8 cellular contexts compared by ENCODE assay signal in the genomic region with DNA sequence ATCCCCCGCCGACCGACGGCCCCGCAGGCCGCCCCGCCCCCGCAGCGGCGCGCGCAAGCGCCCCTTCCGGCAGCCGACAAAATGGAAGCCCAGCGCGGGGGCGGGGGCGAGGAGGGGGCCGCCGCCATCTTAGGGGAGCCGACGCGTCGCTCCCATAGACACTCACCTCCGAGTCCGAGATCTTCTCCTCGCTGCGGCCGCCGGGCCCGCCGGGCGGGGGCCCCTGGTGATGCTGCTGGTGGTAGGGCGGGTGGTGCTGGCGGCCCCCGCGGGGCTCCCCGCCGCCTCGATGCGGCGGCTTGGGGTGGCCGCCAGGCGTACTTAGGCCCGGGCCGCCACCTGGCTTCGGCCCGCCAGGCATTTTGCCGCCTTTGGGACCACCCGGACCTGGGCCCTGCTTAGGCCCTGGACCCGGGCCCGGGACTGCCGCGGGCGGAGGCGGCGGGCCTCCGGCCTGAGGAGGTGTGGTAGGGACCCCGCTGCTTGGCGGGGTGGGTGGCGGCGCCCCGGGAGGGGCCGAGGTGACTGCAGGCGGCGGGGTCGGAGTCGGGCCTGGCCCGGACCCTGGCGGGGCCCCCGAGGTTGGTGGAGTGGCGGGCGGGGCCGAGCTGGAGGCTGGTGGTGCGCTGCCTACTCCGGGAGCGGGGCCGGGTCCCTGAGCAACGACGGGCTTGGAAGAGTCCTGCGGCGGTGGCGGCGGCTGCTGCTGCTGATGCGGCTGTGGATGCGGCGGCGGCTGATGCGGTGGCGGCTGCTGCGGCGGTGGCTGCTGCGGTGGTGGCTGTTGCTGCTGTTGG. TPM values are rescaled to one million over a fixed set of nuclear protein-coding genes. Genes with fewer than 3 reads are reported as not detected.
DNase-seq lines count a peak whose midpoint lies in the region; ATAC-seq and TF ChIP-seq lines count a peak whose summit lies in the region.

No MANE protein-coding gene starts in this region.

- peaks cover 6% of the 10 kb centered on the region; the same call in 1 of the 2 replicates for H4K20me1 ChIP-seq in OCI-LY1 (ENCODE audit: insufficient read depth, low read length)

- TF ChIP-seq CTCF in BJ (IDR thresholded peaks at IDR 0.05; ENCODE audit: insufficient read depth, low read depth, low read length) (no peak), OCI-LY1 (IDR thresholded peaks at IDR 0.05; ENCODE audit: low read length) (no peak), mucosa of descending colon (IDR thresholded peaks at IDR 0.05) (peak; percentile 11)

- no peak for DNase-seq in BJ (ENCODE audit: low read depth)
- peak in 70 of 76 experiments; percentile 10 to 76 (median 58) for DNase-seq in HUDEP-2 (lab: John Stamatoyannopoulos, UW; ENCODE audit: unreplicated experiment in 76 of 76)
- peak; percentile 88 for DNase-seq in activated T-cell treated with anti-CD3 and anti-CD28 coated beads for 1 hour (ENCODE audit: low read depth)
- peak; percentile 70 for DNase-seq in epidermal melanocyte (ENCODE audit: insufficient read length, low spot score)
- peak; percentile 89 to 92 (median 91) for DNase-seq in mucosa of descending colon
- peak; percentile 84 to 85 for DNase-seq in stimulated activated CD8-positive, alpha-beta memory T cell treated with anti-CD3 and anti-CD28 coated beads, Interleukin-2, amount 100 ng/mL, for 48 hours (ENCODE audit: low read depth in 2 of 2)

- H3K9me3 ChIP-seq in OCI-LY1 (ENCODE audit: low read length), result no peaks in the 10 kb centered on the region
- no peaks in the 10 kb centered on the region for H3K9me3 ChIP-seq in mucosa of descending colon

- H3K27me3 ChIP-seq in BJ (ENCODE audit: control insufficient read depth, insufficient read depth, low read length), result no peaks in the 10 kb centered on the region
- H3K27me3 ChIP-seq in OCI-LY1 (ENCODE audit: insufficient read depth, low read length), result no peaks in the 10 kb centered on the region

- peak overlapping the region; percentile 100 for H3K9ac ChIP-seq in OCI-LY1 (ENCODE audit: low read length)

- CTCF ChIA-PET in BJ (lab: Yijun Ruan, JAX), result no interaction called here

- peak overlapping the region; percentile 96 for H3K4me2 ChIP-seq in OCI-LY1 (ENCODE audit: low read length)

- peaks cover 16% of the 10 kb centered on the region for H3K36me3 ChIP-seq in BJ (ENCODE audit: control insufficient read depth, insufficient read depth, low read length)
- peaks cover 55% of the 10 kb centered on the region for H3K36me3 ChIP-seq in OCI-LY1 (ENCODE audit: insufficient read depth, low read length)
- no peaks in the 10 kb centered on the region for H3K36me3 ChIP-seq in mucosa of descending colon (ENCODE audit: low read depth)

- intact Hi-C loops in mucosa of descending colon (cut with DNase I, micrococcal nuclease), result no loop called here

- H3K9me2 ChIP-seq in OCI-LY1 (ENCODE audit: low read depth, low read length), result no peaks in the 10 kb centered on the region

- ATAC-seq in GM19395 (IDR thresholded peaks at IDR 0.05; ENCODE audit: unreplicated experiment) (peak; percentile 38), mucosa of descending colon (peak; percentile 81)

- no peak overlapping the region for H2AFZ ChIP-seq in OCI-LY1 (ENCODE audit: low read length)

- H3K4me1 ChIP-seq in OCI-LY1 (ENCODE audit: insufficient read depth, low read length, severe bottlenecking) (peaks cover 42% of the 10 kb centered on the region), mucosa of descending colon (ENCODE audit: low read depth) (peaks cover 11% of the 10 kb centered on the region)

- peaks cover 52% of the 10 kb centered on the region for H3K79me2 ChIP-seq in OCI-LY1 (ENCODE audit: insufficient read depth, low read length)

- H3K27ac ChIP-seq in OCI-LY1 (ENCODE audit: low read depth, low read length, poor library complexity, severe bottlenecking), result peak overlapping the region; percentile 53

- no peaks in the 10 kb centered on the region for H3F3A ChIP-seq in OCI-LY1 (ENCODE audit: insufficient read depth, low read length)

- POLR2A ChIA-PET in BJ (lab: Charles Lee), result interaction anchor here (0.6 to 1.6 kb wide), 3 partner anchors 8 to 86 kb away, joined by 3 to 6 read pairs (median 3); no protein-coding TSS in a partner anchor

- peak overlapping the region; percentile 75 for H3K4me3 ChIP-seq in BJ (ENCODE audit: low read depth, low read length)
- peak overlapping the region; percentile 99 for H3K4me3 ChIP-seq in OCI-LY1 (ENCODE audit: low read depth, low read length, poor library complexity, severe bottlenecking)
- peak overlapping the region; percentile 100 for H3K4me3 ChIP-seq in mucosa of descending colon

RNA-seq across cellular contexts. Expression of a gene that starts 0.7 kb away (rescaled TPM):
- polyA plus RNA-seq in BJ (2011; rRNA removed), result 27.3 and 53.3 TPM in 2 replicates
- polyA minus RNA-seq in BJ (2011; rRNA and poly(A)+ RNA removed), result 22.9 and 28.4 TPM in 2 replicates
- total RNA-seq in mucosa of descending colon, result 100 to 1,000 TPM; 164 to 196 (median 174) TPM
